Comparison of ENCODE assay signal across 10 cellular contexts in genomic region chr6:15401120-15401519, GRCh38.
A peak's percentile ranks its signal among the peaks of the same experiment; 100 is the strongest.
DNase-seq lines count a peak whose midpoint lies in the region; ATAC-seq and TF ChIP-seq lines count a peak whose summit lies in the region.
"Had no signal": no experiment of that assay in that cellular context is flagged by ENCODE, and none has a peak within 500 bp of the region (broad histone marks: within the 10 kb centered on the region; RNA-seq: fewer than 3 reads in every experiment).

No MANE protein-coding gene starts in this region.

- H3K36me3 ChIP-seq in skeletal muscle tissue (ENCODE audit: control insufficient read depth in 3 of 3, insufficient read depth in 3 of 3, low read length in 3 of 3), result no peaks in the 10 kb centered on the region

- H3K9ac ChIP-seq in skeletal muscle tissue (ENCODE audit: low read depth in 1 of 3, low read length in 3 of 3), result peak overlapping the region; percentile 59 to 79 (median 62)

- DNase-seq in activated CD4-positive, alpha-beta T cell treated with anti-CD3 and anti-CD28 coated beads for 36 hours, result no peak
- no peak for DNase-seq in activated CD4-positive, alpha-beta T cell treated with anti-CD3 and anti-CD28 coated beads, Interleukin-2, amount 50 U/mL, for 48 hours
- DNase-seq in T-cell (no peak), fibroblast of pulmonary artery (ENCODE audit: low read depth) (no peak), LoVo (ENCODE audit: low spot score) (no peak), NOMO-1 treated with DMSO at 0.1 percent for 48 hours (lab: John Stamatoyannopoulos, UW; ENCODE audit: unreplicated experiment) (no peak), dedifferentiated amniotic fluid mesenchymal stem cell (ENCODE audit: extremely low spot score) (no peak)
- DNase-seq: activated CD4-positive, CD25-positive, alpha-beta regulatory T cell; EL had no signal

- ATAC-seq in activated CD4-positive, alpha-beta T cell treated with anti-CD3 and anti-CD28 coated beads for 36 hours, result no peak
- no peak for ATAC-seq in T-cell (replicated peaks in 1 of 4)

- TF ChIP-seq CTCF in fibroblast of pulmonary artery (IDR thresholded peaks at IDR 0.05; ENCODE audit: low read length, missing control alignments), result no peak

- H3K27ac Mint-ChIP-seq in activated CD4-positive, alpha-beta T cell treated with anti-CD3 and anti-CD28 coated beads for 36 hours, result no peak overlapping the region
- H3K27ac Mint-ChIP-seq in T-cell, result no peak overlapping the region

- POLR2A ChIA-PET in activated CD4-positive, alpha-beta T cell treated with anti-CD3 and anti-CD28 coated beads for 36 hours (lab: Charles Lee), result interaction anchor here (0.7 kb wide), 1 partner anchor 20 kb away, joined by 4 read pairs; no protein-coding TSS in a partner anchor
- POLR2A ChIA-PET in T-cell (lab: Charles Lee), result interaction anchor here (0.6 kb wide), 2 partner anchors 141 to 175 kb away, joined by 3 to 9 read pairs; no protein-coding TSS in a partner anchor

- peaks cover 4% of the 10 kb centered on the region for H3K36me3 Mint-ChIP-seq in activated CD4-positive, alpha-beta T cell treated with anti-CD3 and anti-CD28 coated beads for 36 hours (ENCODE audit: low read depth)
- no peaks in the 10 kb centered on the region for H3K36me3 Mint-ChIP-seq in T-cell

- H3K4me1 ChIP-seq in skeletal muscle tissue (ENCODE audit: control insufficient read depth in 3 of 3, insufficient read depth in 3 of 3, low read length in 3 of 3), result peaks cover 57 to 67% (median 61%) of the 10 kb centered on the region in 3 donors

- H3K27ac ChIP-seq in skeletal muscle tissue (ENCODE audit: low read depth, low read length), result peak overlapping the region; percentile 78

- H3K9me3 Mint-ChIP-seq in activated CD4-positive, alpha-beta T cell treated with anti-CD3 and anti-CD28 coated beads for 36 hours (ENCODE audit: low read depth), result no peaks in the 10 kb centered on the region
- no peaks in the 10 kb centered on the region for H3K9me3 Mint-ChIP-seq in T-cell

- H3K27me3 Mint-ChIP-seq in activated CD4-positive, alpha-beta T cell treated with anti-CD3 and anti-CD28 coated beads for 36 hours, result no peaks in the 10 kb centered on the region
- H3K27me3 Mint-ChIP-seq in T-cell, result no peaks in the 10 kb centered on the region

- CTCF ChIA-PET in activated CD4-positive, alpha-beta T cell treated with anti-CD3 and anti-CD28 coated beads for 36 hours (lab: Charles Lee), result interaction anchor here (0.6 to 1.7 kb wide), 9 partner anchors 8 to 724 kb away, joined by 3 to 5 read pairs (median 4); no protein-coding TSS in a partner anchor
- CTCF ChIA-PET in T-cell (lab: Charles Lee), result interaction anchor here (0.6 to 1.5 kb wide), 4 partner anchors 10 to 159 kb away, joined by 3 to 5 read pairs (median 4); no protein-coding TSS in a partner anchor

- intact Hi-C loops in activated CD4-positive, alpha-beta T cell treated with anti-CD3 and anti-CD28 coated beads for 36 hours (cut with DNase I, micrococcal nuclease), result no loop called here

- H3K27me3 ChIP-seq in skeletal muscle tissue (ENCODE audit: control insufficient read depth in 3 of 3, insufficient read depth in 3 of 3, low read length in 3 of 3), result no peaks in the 10 kb centered on the region

- H3K4me3 ChIP-seq in fibroblast of pulmonary artery (replicated peaks; ENCODE audit: low read depth, low read length) (peak overlapping the region; percentile 44), skeletal muscle tissue (ENCODE audit: low read length in 3 of 3) (peak overlapping the region; percentile 57 to 64 (median 61))

- H3K4me1 Mint-ChIP-seq in activated CD4-positive, alpha-beta T cell treated with anti-CD3 and anti-CD28 coated beads for 36 hours, result peaks cover 86% of the 10 kb centered on the region
- peaks cover 79 to 89% (median 85%) of the 10 kb centered on the region in 3 donors for H3K4me1 Mint-ChIP-seq in T-cell

- peak overlapping the region; percentile 52 for H3K4me3 Mint-ChIP-seq in activated CD4-positive, alpha-beta T cell treated with anti-CD3 and anti-CD28 coated beads for 36 hours
- peak overlapping the region in 2 of 3 donors; percentile 73 to 76 for H3K4me3 Mint-ChIP-seq in T-cell

- H3K9me3 ChIP-seq in skeletal muscle tissue (ENCODE audit: control insufficient read depth in 3 of 3, low read length in 3 of 3), result no peaks in the 10 kb centered on the region
